1 cellular context compared by ENCODE assay signal in genomic region chr9:135949666-135950134, GRCh38.
TF ChIP-seq lines count a peak whose summit lies in the region.

No MANE protein-coding gene starts in this region.

TF ChIP-seq in Ishikawa, 13 proteins besides CTCF, POLR2A, EP300 and RAD21:
- TF ChIP-seq USF1 (IDR thresholded peaks at IDR 0.05), result peak; percentile 36; the same call in 1 of the 2 replicates
- TF ChIP-seq TCF12 (IDR thresholded peaks at IDR 0.05; ENCODE audit: low read depth), result 0 out of 2 replicates have a peak, but pooled peaks have one; percentile 37
- peak; percentile 78 for TF ChIP-seq MAX (IDR thresholded peaks at IDR 0.05)
- no peak for TF ChIP-seq TAF1 (IDR thresholded peaks at IDR 0.05; ENCODE audit: low read depth)
